ENCODE assay signal across 9 cellular contexts in the genomic region with DNA sequence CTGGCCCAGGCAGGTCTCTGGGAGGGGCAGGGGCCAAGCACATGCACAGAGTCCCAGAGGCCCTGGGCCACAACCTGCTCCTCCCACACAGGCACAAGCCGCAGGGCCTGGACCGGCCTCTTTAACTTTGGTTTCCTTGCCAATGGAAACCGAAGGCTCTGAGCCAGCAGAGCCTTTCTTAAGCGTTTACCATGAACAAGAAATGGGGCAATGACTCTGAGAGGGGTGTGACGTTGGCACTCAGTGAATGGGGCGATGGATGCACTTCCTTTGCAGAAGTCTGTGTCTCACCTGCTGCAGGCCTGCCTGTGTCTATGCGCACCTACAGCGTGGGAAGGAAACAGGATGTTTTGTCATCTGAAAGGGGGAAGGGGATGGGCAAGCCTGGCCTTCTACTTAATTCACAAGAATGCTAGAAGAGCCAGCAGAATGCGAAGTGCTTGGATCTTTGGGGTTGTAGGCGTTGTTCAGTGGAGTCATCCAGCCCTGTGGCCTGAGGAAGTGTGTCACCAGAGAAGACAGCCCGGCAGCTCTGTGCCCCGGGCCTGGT. TPM values are rescaled to one million over a fixed set of nuclear protein-coding genes. Genes with fewer than 3 reads are reported as not detected.
DNase-seq lines count a peak whose midpoint lies in the region; ATAC-seq and TF ChIP-seq lines count a peak whose summit lies in the region.
"Had no signal": no experiment of that assay in that cellular context is flagged by ENCODE, and none has a peak within 500 bp of the region (broad histone marks: within the 10 kb centered on the region; RNA-seq: fewer than 3 reads in every experiment).

No MANE protein-coding gene starts in this region.

- peaks cover 7 to 12% (median 9%) of the 10 kb centered on the region in 4 donors for H3K4me1 Mint-ChIP-seq in naive thymus-derived CD8-positive, alpha-beta T cell

- H3K36me3 Mint-ChIP-seq in naive thymus-derived CD8-positive, alpha-beta T cell: peaks cover 0 to 30% (median 11%) of the 10 kb centered on the region in 3 donors

- 92% methylated on average over 12 of the region's 12 CpGs for WGBS in thymus
- WGBS in transverse colon (ENCODE audit: low coverage in 1 of 2), 2 donors: 84% methylated on average over 12 of the region's 12 CpGs; no CpG with 5 or more reads in 1 of the 2 donors

- H3K27me3 ChIP-seq in thymus (ENCODE audit: control insufficient read depth, insufficient read depth) (no peaks in the 10 kb centered on the region), transverse colon (no peaks in the 10 kb centered on the region)
- H3K27me3 ChIP-seq: ascending aorta had no signal

- TF ChIP-seq CTCF in transverse colon (IDR thresholded peaks at IDR 0.05): no peak

- H3K9me3 Mint-ChIP-seq in naive thymus-derived CD8-positive, alpha-beta T cell: no peaks in the 10 kb centered on the region

- peak overlapping the region; percentile 50 for H3K27ac ChIP-seq in caudate nucleus (ENCODE audit: low read depth, low read length)
- peak overlapping the region; percentile 54 for H3K27ac ChIP-seq in thymus (ENCODE audit: low read depth)
- peak overlapping the region in 1 of 4 donors; percentile 41 for H3K27ac ChIP-seq in transverse colon

- no peak overlapping the region for H3K4me3 ChIP-seq in thymus (ENCODE audit: low read length)
- no peak overlapping the region for H3K4me3 ChIP-seq in transverse colon
- H3K4me3 ChIP-seq: ascending aorta had no signal

- TF ChIP-seq EP300 in transverse colon (IDR thresholded peaks at IDR 0.05; ENCODE audit: low read depth): no peak

- H3K27ac Mint-ChIP-seq in naive thymus-derived CD8-positive, alpha-beta T cell: peak overlapping the region; percentile 64 to 96 (median 89)

- POLR2A ChIA-PET in naive thymus-derived CD8-positive, alpha-beta T cell (lab: Charles Lee): no interaction called here

- TF ChIP-seq POLR2A in transverse colon (IDR thresholded peaks at IDR 0.05): no peak

- H3K36me3 ChIP-seq in thymus (ENCODE audit: control insufficient read depth, insufficient read depth) (peaks cover 57% of the 10 kb centered on the region), transverse colon (peaks cover 0 to 12% (median 0%) of the 10 kb centered on the region in 4 donors)

- in situ Hi-C loops in transverse colon (cut with MboI; ENCODE audit: low pct_ligation_motif_present in 1 of 4, low pct_unique_long_range_greater_than_20kb in 1 of 4, low sequenced_read_pairs in 3 of 4): loop anchor here (25.0 kb wide), 3 partner anchors 155 to 455 kb away; no protein-coding TSS in a partner anchor

- H3K9me3 ChIP-seq in thymus (ENCODE audit: control insufficient read depth): no peaks in the 10 kb centered on the region
- no peaks in the 10 kb centered on the region for H3K9me3 ChIP-seq in transverse colon
- H3K9me3 ChIP-seq: ascending aorta had no signal

- H3K27me3 Mint-ChIP-seq in naive thymus-derived CD8-positive, alpha-beta T cell: no peaks in the 10 kb centered on the region

- H3K4me3 Mint-ChIP-seq in naive thymus-derived CD8-positive, alpha-beta T cell: peak overlapping the region in 5 of 10 donors; percentile 8 to 39 (median 28)

- peak; percentile 96 to 99 for ATAC-seq in naive thymus-derived CD8-positive, alpha-beta T cell
- ATAC-seq in HG03571 (IDR thresholded peaks at IDR 0.05; ENCODE audit: unreplicated experiment) (no peak), HG03442 (IDR thresholded peaks at IDR 0.05; ENCODE audit: unreplicated experiment) (no peak)

- intact Hi-C loops in transverse colon (cut with DNase I; ENCODE audit: low total_unique reads): no loop called here

- peak; percentile 37 for DNase-seq in activated CD4-positive, CD25-positive, alpha-beta regulatory T cell treated with anti-CD3 and anti-CD28 coated beads, Interleukin-2, amount 50 U/mL, for 72 hours
- DNase-seq in caudate nucleus (lab: John Stamatoyannopoulos, UW) (peak in 3 of 61 donors; percentile 34 to 49 (median 49)), LoVo (ENCODE audit: low spot score) (no peak), transverse colon (no peak)
- peak in 9 of 10 donors; percentile 23 to 80 (median 63) for DNase-seq in naive thymus-derived CD8-positive, alpha-beta T cell

- no peaks in the 10 kb centered on the region for H3K4me1 ChIP-seq in thymus (ENCODE audit: control insufficient read depth, insufficient read depth, low read length)
- peaks cover 0 to 12% (median 0%) of the 10 kb centered on the region in 4 donors for H3K4me1 ChIP-seq in transverse colon

RNA-seq across cellular contexts. Expression of a gene that starts 41.8 kb away (rescaled TPM):
- 10 to 100 TPM; 22.9 to 25.2 TPM for total RNA-seq in naive thymus-derived CD8-positive, alpha-beta T cell
- polyA plus RNA-seq in naive thymus-derived CD8-positive, alpha-beta T cell: 1 to 10 TPM; 3.3 to 6.5 (median 3.5) TPM
- 10.0 TPM for polyA plus RNA-seq in thymus
- total RNA-seq in transverse colon: 10 to 100 TPM; 15.0 to 77.6 (median 16.7) TPM

RNA-seq across cellular contexts. Expression of a gene that starts 42.1 kb away (rescaled TPM):
- 10 to 100 TPM; 58.2 to 61.1 TPM for total RNA-seq in naive thymus-derived CD8-positive, alpha-beta T cell
- polyA plus RNA-seq in naive thymus-derived CD8-positive, alpha-beta T cell: 10 to 100 TPM; 33.6 to 40.0 (median 35.9) TPM
- polyA plus RNA-seq in thymus: 28.8 TPM
- 10 to 100 TPM; 15.0 to 34.4 (median 30.4) TPM for total RNA-seq in transverse colon

RNA-seq across cellular contexts. Expression of a gene that starts 46.6 kb away (rescaled TPM):
- total RNA-seq in naive thymus-derived CD8-positive, alpha-beta T cell: under 1 TPM in 1 of 2 experiments, not detected in 1; 0.13 TPM
- not detected for polyA plus RNA-seq in naive thymus-derived CD8-positive, alpha-beta T cell
- 0.07 TPM for polyA plus RNA-seq in thymus
- total RNA-seq in transverse colon: not detected
- total RNA-seq: ascending aorta had no signal

RNA-seq across cellular contexts. Expression of a gene that starts 53.4 kb away (rescaled TPM):
- 1 to 10 TPM; 1.6 to 2.3 TPM for total RNA-seq in naive thymus-derived CD8-positive, alpha-beta T cell
- polyA plus RNA-seq in naive thymus-derived CD8-positive, alpha-beta T cell: under 1 TPM in 2 of 3 donors, not detected in 1; 0.16 to 0.20 TPM
- 0.37 TPM for polyA plus RNA-seq in thymus
- under 1 TPM in 2 of 4 donors, not detected in 2; 0.14 to 0.32 TPM for total RNA-seq in transverse colon
- total RNA-seq: ascending aorta had no signal

Comparison
In these comparisons a context has a peak if more than half of its experiments do, and no peak if none do; other contexts are left out.
1. DNase-seq: peak in activated CD4-positive, CD25-positive, alpha-beta regulatory T cell treated with anti-CD3 and anti-CD28 coated beads, Interleukin-2, amount 50 U/mL, for 72 hours (single experiment) and naive thymus-derived CD8-positive, alpha-beta T cell (9 of 10); none in LoVo (single experiment) and transverse colon (single experiment).
2. ATAC-seq: peak in naive thymus-derived CD8-positive, alpha-beta T cell (2 of 2); none in HG03571 (single experiment) and HG03442 (single experiment).